Comparison of ENCODE assay signal across 18 cellular contexts in the genomic region with DNA sequence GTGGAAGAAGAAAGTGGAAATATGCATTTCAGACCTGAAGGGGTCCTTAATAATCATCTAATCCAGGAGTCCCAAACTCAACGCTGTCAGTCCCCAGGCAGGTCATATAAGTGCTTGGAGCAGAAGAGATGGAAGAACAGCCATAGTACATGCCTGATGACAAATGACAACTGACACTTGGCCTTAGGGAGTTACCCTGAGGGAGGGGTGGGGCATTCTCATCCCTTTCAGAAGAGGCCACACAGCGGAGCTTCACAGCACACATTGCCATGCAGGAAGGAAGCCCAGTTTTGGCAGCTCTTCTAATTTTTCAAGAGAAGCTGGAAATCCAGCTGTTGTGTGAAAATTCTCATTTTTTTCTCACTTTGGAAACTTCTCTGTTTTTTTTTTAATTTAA.
A peak's percentile ranks its signal among the peaks of the same experiment; 100 is the strongest.
DNase-seq lines count a peak whose midpoint lies in the region; ATAC-seq and TF ChIP-seq lines count a peak whose summit lies in the region.
"Had no signal": no experiment of that assay in that cellular context is flagged by ENCODE, and none has a peak within 500 bp of the region (broad histone marks: within the 10 kb centered on the region; RNA-seq: fewer than 3 reads in every experiment).

No MANE protein-coding gene starts in this region.

- DNase-seq in NCI-H146 treated with DMSO at 0.1 percent for 48 hours (lab: John Stamatoyannopoulos, UW; ENCODE audit: unreplicated experiment) (peak; percentile 15), WERI-Rb-1 (peak; percentile 50), myocyte (ENCODE audit: low read depth) (peak; percentile 9), ovary (no peak), D341Med (ENCODE audit: low spot score) (no peak)
- DNase-seq: Calu3, DMS153, DND-41, NCI-H1092 treated with DMSO at 0.1 percent for 48 hours, NCI-H1436 treated with DMSO at 0.1 percent for 48 hours, NCI-H2029 treated with DMSO at 0.1 percent for 48 hours, NCI-H446, NCI-H524 treated with DMSO at 0.1 percent for 48 hours, SIG-M5, T-helper 2 cell had no signal

- H4K20me1 ChIP-seq in BLaER1 = no peaks in the 10 kb centered on the region

- H3K36me3 ChIP-seq in BLaER1 = no peaks in the 10 kb centered on the region
- H3K36me3 ChIP-seq in WERI-Rb-1 = peaks cover 20% of the 10 kb centered on the region
- H3K36me3 ChIP-seq in ovary = no peaks in the 10 kb centered on the region

- 0 out of 2 replicates have a peak overlapping the region, but pooled peaks have one; percentile 10 for H3K4me2 ChIP-seq in BLaER1

- WGBS in ovary, 3 donors = 39 to 52% (median 47%) methylated on average over 2 of the region's 2 CpGs

- TF ChIP-seq EP300 in ovary (IDR thresholded peaks at IDR 0.05) = no peak

- no peaks in the 10 kb centered on the region for H3K9me3 ChIP-seq in BLaER1
- no peaks in the 10 kb centered on the region for H3K9me3 ChIP-seq in WERI-Rb-1 (ENCODE audit: severe bottlenecking)
- H3K9me3 ChIP-seq in ovary = no peaks in the 10 kb centered on the region

- TF ChIP-seq POLR2A in ovary (IDR thresholded peaks at IDR 0.05) = no peak

- no peak overlapping the region for H3K9ac ChIP-seq in BLaER1

- H3K27ac ChIP-seq in BLaER1 (no peak overlapping the region), WERI-Rb-1 (no peak overlapping the region), ovary (no peak overlapping the region)

- ATAC-seq in GM21786 (IDR thresholded peaks at IDR 0.05; ENCODE audit: unreplicated experiment) = no peak
- ATAC-seq: HCT116 had no signal

- TF ChIP-seq CTCF in WERI-Rb-1 (IDR thresholded peaks at IDR 0.05; ENCODE audit: low read depth, low read length) (no peak), ovary (IDR thresholded peaks at IDR 0.05) (no peak)

- H3K4me3 ChIP-seq in BLaER1 (no peak overlapping the region), WERI-Rb-1 (ENCODE audit: low read depth, low read length) (no peak overlapping the region), ovary (no peak overlapping the region)

- H3K27me3 ChIP-seq in BLaER1 (no peaks in the 10 kb centered on the region), WERI-Rb-1 (ENCODE audit: insufficient read depth, low read depth, severe bottlenecking) (no peaks in the 10 kb centered on the region), ovary (no peaks in the 10 kb centered on the region)

- intact Hi-C loops in ovary (cut with DNase I) = loop anchor here in 1 of 4 donors (10.0 kb wide), 1 partner anchor 451 kb away; no protein-coding TSS in a partner anchor

- H3K4me1 ChIP-seq in BLaER1 = peaks cover 10% of the 10 kb centered on the region
- H3K4me1 ChIP-seq in ovary (ENCODE audit: insufficient read depth) = no peaks in the 10 kb centered on the region

Comparison
In these comparisons a context has a peak if more than half of its experiments do, and no peak if none do; other contexts are left out.
1. DNase-seq: peak in NCI-H146 treated with DMSO at 0.1 percent for 48 hours (single experiment), WERI-Rb-1 (single experiment) and myocyte (single experiment); none in ovary (0 of 5) and D341Med (single experiment).